Comparison of ENCODE assay signal across 1 cellular context in the genomic region with DNA sequence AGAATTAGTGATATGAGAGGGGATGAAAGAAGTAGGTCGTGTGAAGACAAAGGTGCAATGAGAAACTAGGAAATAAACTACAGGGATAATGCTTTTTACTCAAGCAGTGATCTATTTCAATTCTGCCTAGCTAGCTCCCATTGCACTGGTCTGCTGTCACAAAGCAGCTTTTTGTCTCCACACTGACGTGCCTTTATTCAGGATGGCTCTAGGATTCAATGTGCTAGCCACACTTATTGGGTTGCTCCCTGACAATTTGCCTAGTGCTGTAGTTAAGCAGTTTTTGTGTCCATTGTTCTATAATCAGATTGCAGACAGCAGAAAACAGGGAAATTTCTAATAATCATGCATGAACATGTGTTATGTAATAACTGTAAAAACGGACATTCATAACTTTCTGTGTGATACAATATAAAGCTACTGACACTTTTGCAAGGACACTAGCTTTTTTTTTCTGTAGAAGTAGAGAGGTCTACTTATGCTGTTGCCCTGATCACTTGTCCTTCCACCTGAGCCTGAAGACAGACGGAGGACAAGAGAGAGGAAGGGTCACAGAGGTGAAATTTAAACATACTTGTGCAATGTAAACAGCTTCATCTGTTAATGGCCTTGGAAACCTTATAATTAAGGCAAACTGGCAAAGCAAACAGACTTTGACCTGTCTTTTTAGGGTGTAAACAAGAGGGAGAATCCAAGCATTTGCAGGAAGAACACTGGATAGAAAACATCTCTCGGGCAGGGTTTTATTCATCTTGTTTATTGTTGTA.
A peak's percentile ranks its signal among the peaks of the same experiment; 100 is the strongest.
TF ChIP-seq lines count a peak whose summit lies in the region.

No MANE protein-coding gene starts in this region.

TF ChIP-seq in HepG2, 621 proteins besides CTCF, POLR2A, EP300 and RAD21 (continued from another document and continues in another):
- TF ChIP-seq BCL3 (CRISPR knock-in tag; IDR thresholded peaks at IDR 0.05) = no peak
- no peak for TF ChIP-seq YEATS2 (CRISPR knock-in tag; IDR thresholded peaks at IDR 0.05; ENCODE audit: borderline replicate concordance)
- no peak for TF ChIP-seq ZNF33A (CRISPR knock-in tag; IDR thresholded peaks at IDR 0.05; ENCODE audit: borderline replicate concordance)
- no peak for TF ChIP-seq ZBTB7A (CRISPR knock-in tag; IDR thresholded peaks at IDR 0.05)
- no peak for TF ChIP-seq ZNF263 (CRISPR knock-in tag; IDR thresholded peaks at IDR 0.05)
- peak; percentile 49; the same call in 1 of the 2 replicates for TF ChIP-seq ZNF609 (CRISPR knock-in tag; IDR thresholded peaks at IDR 0.05; ENCODE audit: borderline replicate concordance)
- TF ChIP-seq, protein P1, sequence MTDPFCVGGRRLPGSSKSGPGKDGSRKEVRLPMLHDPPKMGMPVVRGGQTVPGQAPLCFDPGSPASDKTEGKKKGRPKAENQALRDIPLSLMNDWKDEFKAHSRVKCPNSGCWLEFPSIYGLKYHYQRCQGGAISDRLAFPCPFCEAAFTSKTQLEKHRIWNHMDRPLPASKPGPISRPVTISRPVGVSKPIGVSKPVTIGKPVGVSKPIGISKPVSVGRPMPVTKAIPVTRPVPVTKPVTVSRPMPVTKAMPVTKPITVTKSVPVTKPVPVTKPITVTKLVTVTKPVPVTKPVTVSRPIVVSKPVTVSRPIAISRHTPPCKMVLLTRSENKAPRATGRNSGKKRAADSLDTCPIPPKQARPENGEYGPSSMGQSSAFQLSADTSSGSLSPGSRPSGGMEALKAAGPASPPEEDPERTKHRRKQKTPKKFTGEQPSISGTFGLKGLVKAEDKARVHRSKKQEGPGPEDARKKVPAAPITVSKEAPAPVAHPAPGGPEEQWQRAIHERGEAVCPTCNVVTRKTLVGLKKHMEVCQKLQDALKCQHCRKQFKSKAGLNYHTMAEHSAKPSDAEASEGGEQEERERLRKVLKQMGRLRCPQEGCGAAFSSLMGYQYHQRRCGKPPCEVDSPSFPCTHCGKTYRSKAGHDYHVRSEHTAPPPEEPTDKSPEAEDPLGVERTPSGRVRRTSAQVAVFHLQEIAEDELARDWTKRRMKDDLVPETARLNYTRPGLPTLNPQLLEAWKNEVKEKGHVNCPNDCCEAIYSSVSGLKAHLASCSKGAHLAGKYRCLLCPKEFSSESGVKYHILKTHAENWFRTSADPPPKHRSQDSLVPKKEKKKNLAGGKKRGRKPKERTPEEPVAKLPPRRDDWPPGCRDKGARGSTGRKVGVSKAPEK (CRISPR knock-in tag; IDR thresholded peaks at IDR 0.05; ENCODE audit: borderline replicate concordance) = 0 out of 2 replicates have a peak, but pooled peaks have one; percentile 19
- no peak for TF ChIP-seq JARID2 (CRISPR knock-in tag; IDR thresholded peaks at IDR 0.05; ENCODE audit: insufficient replicate concordance)
- no peak; the same call in 1 of the 2 replicates for TF ChIP-seq ZBTB43 (CRISPR knock-in tag; conservative IDR thresholded peaks at IDR 0.05)
- TF ChIP-seq ZNF841 (CRISPR knock-in tag; IDR thresholded peaks at IDR 0.05; ENCODE audit: borderline replicate concordance) = no peak
- TF ChIP-seq SRSF9 (IDR thresholded peaks at IDR 0.05; ENCODE audit: borderline replicate concordance, insufficient read depth, low read depth, low read length, poor library complexity, severe bottlenecking) = no peak
- TF ChIP-seq ZNF350 (CRISPR knock-in tag; IDR thresholded peaks at IDR 0.05; ENCODE audit: borderline replicate concordance, low read depth) = no peak
- no peak for TF ChIP-seq ZNF7 (CRISPR knock-in tag; IDR thresholded peaks at IDR 0.05)
- no peak for TF ChIP-seq ZKSCAN8 (CRISPR knock-in tag; IDR thresholded peaks at IDR 0.05; ENCODE audit: borderline replicate concordance)
- no peak for TF ChIP-seq EHMT2 (IDR thresholded peaks at IDR 0.05; ENCODE audit: borderline replicate concordance, low read depth, low read length)
- TF ChIP-seq HOXA3 (CRISPR knock-in tag; IDR thresholded peaks at IDR 0.05) = no peak
- no peak for TF ChIP-seq ZNF891 (CRISPR knock-in tag; IDR thresholded peaks at IDR 0.05)
- TF ChIP-seq ZNF501 (CRISPR knock-in tag; IDR thresholded peaks at IDR 0.05) = no peak
- TF ChIP-seq ZNF569 (CRISPR knock-in tag; IDR thresholded peaks at IDR 0.05; ENCODE audit: borderline replicate concordance) = no peak
- TF ChIP-seq MAFF (IDR thresholded peaks at IDR 0.05; ENCODE audit: low read depth, low read length) = no peak
- no peak for TF ChIP-seq SOX13 (IDR thresholded peaks at IDR 0.05)
- TF ChIP-seq SOX13 (CRISPR knock-in tag; conservative IDR thresholded peaks at IDR 0.05 in 1 of 2, IDR thresholded peaks at IDR 0.05 in 1 of 2) = peak in 1 of 2 experiments; percentile 79; a peak in 2 of 4 replicates
- TF ChIP-seq ZSCAN12 (CRISPR knock-in tag; IDR thresholded peaks at IDR 0.05) = no peak
- TF ChIP-seq, protein P2, sequence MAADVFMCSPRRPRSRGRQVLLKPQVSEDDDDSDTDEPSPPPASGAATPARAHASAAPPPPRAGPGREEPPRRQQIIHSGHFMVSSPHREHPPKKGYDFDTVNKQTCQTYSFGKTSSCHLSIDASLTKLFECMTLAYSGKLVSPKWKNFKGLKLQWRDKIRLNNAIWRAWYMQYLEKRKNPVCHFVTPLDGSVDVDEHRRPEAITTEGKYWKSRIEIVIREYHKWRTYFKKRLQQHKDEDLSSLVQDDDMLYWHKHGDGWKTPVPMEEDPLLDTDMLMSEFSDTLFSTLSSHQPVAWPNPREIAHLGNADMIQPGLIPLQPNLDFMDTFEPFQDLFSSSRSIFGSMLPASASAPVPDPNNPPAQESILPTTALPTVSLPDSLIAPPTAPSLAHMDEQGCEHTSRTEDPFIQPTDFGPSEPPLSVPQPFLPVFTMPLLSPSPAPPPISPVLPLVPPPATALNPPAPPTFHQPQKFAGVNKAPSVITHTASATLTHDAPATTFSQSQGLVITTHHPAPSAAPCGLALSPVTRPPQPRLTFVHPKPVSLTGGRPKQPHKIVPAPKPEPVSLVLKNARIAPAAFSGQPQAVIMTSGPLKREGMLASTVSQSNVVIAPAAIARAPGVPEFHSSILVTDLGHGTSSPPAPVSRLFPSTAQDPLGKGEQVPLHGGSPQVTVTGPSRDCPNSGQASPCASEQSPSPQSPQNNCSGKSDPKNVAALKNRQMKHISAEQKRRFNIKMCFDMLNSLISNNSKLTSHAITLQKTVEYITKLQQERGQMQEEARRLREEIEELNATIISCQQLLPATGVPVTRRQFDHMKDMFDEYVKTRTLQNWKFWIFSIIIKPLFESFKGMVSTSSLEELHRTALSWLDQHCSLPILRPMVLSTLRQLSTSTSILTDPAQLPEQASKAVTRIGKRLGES (CRISPR knock-in tag; IDR thresholded peaks at IDR 0.05; ENCODE audit: borderline replicate concordance) = no peak
- TF ChIP-seq, protein P3, sequence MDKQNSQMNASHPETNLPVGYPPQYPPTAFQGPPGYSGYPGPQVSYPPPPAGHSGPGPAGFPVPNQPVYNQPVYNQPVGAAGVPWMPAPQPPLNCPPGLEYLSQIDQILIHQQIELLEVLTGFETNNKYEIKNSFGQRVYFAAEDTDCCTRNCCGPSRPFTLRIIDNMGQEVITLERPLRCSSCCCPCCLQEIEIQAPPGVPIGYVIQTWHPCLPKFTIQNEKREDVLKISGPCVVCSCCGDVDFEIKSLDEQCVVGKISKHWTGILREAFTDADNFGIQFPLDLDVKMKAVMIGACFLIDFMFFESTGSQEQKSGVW (CRISPR knock-in tag; IDR thresholded peaks at IDR 0.05; ENCODE audit: borderline replicate concordance) = no peak
- peak; percentile 52; the same call in 1 of the 2 replicates for TF ChIP-seq MED1 (CRISPR knock-in tag; IDR thresholded peaks at IDR 0.05)
- TF ChIP-seq, protein P4, sequence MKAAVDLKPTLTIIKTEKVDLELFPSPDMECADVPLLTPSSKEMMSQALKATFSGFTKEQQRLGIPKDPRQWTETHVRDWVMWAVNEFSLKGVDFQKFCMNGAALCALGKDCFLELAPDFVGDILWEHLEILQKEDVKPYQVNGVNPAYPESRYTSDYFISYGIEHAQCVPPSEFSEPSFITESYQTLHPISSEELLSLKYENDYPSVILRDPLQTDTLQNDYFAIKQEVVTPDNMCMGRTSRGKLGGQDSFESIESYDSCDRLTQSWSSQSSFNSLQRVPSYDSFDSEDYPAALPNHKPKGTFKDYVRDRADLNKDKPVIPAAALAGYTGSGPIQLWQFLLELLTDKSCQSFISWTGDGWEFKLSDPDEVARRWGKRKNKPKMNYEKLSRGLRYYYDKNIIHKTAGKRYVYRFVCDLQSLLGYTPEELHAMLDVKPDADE (CRISPR knock-in tag; IDR thresholded peaks at IDR 0.05) = no peak
- no peak for TF ChIP-seq FOXO4 (CRISPR knock-in tag; conservative IDR thresholded peaks at IDR 0.05)
- TF ChIP-seq ZNF143 (CRISPR knock-in tag; IDR thresholded peaks at IDR 0.05) = no peak
- TF ChIP-seq ZNF784 (CRISPR knock-in tag; IDR thresholded peaks at IDR 0.05; ENCODE audit: borderline replicate concordance) = no peak
- TF ChIP-seq ZNF326 (CRISPR knock-in tag; IDR thresholded peaks at IDR 0.05; ENCODE audit: borderline replicate concordance) = no peak
- TF ChIP-seq ZNF775 (CRISPR knock-in tag; IDR thresholded peaks at IDR 0.05; ENCODE audit: borderline replicate concordance) = no peak
- TF ChIP-seq, protein P5, sequence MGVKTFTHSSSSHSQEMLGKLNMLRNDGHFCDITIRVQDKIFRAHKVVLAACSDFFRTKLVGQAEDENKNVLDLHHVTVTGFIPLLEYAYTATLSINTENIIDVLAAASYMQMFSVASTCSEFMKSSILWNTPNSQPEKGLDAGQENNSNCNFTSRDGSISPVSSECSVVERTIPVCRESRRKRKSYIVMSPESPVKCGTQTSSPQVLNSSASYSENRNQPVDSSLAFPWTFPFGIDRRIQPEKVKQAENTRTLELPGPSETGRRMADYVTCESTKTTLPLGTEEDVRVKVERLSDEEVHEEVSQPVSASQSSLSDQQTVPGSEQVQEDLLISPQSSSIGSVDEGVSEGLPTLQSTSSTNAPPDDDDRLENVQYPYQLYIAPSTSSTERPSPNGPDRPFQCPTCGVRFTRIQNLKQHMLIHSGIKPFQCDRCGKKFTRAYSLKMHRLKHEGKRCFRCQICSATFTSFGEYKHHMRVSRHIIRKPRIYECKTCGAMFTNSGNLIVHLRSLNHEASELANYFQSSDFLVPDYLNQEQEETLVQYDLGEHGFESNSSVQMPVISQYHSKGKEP (CRISPR knock-in tag; IDR thresholded peaks at IDR 0.05) = no peak
